In the genomic region with DNA sequence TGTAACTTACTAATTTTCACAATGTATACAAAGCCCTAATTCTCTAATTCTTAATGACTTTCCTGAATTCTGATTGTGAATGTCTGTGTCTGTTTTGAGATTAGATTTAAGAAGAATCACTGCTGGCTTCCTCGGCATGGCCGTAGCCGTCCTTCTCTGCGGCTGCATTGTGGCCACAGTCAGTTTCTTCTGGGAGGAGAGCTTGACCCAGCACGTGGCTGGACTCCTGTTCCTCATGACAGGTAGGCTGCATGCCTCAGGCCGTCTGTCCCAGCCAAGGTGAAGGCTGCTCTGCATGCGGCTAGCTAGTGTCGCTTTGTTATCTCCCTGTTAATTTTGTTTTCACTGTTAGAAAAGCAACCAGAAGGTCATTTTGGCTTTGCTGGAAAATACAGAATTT, we compare ENCODE assay signal across 29 cellular contexts. TPM values are rescaled to one million over a fixed set of nuclear protein-coding genes. Genes with fewer than 3 reads are reported as not detected.
"Had no signal": no experiment of that assay in that cellular context is flagged by ENCODE, and none has a peak within 500 bp of the region (broad histone marks: within the 10 kb centered on the region; RNA-seq: fewer than 3 reads in every experiment).

No MANE protein-coding gene starts in this region.

- H3K27ac ChIP-seq: colonic mucosa, coronary artery, epithelial cell of prostate, esophagus muscularis mucosa, esophagus squamous epithelium, foreskin keratinocyte, gastrocnemius medialis, gastroesophageal sphincter, heart left ventricle, heart right ventricle had no signal

- FAIRE-seq: colon, endometrium, endothelial cell of umbilical vein, frontal cortex had no signal

- H3K9me3 ChIP-seq: colonic mucosa had no signal

- ATAC-seq: effector memory CD8-positive, alpha-beta T cell; esophagus mucosa; foreskin keratinocyte; gastrocnemius medialis; gastroesophageal sphincter; heart left ventricle; heart right ventricle had no signal

- H3K4me3 ChIP-seq: colonic mucosa, coronary artery, dorsolateral prefrontal cortex, esophagus muscularis mucosa, esophagus squamous epithelium, gastrocnemius medialis, gastroesophageal sphincter, heart left ventricle, heart right ventricle had no signal

- H3K27me3 ChIP-seq: colonic mucosa, esophagus muscularis mucosa, esophagus squamous epithelium, gastrocnemius medialis, gastroesophageal sphincter, heart left ventricle, heart right ventricle had no signal

- H3K4me1 ChIP-seq: colonic mucosa, esophagus muscularis mucosa, esophagus squamous epithelium, foreskin keratinocyte, gastrocnemius medialis, gastroesophageal sphincter, heart left ventricle, heart right ventricle had no signal

- DNase-seq: colonic mucosa; cortex of kidney; dermis blood vessel endothelial cell; dorsolateral prefrontal cortex; effector CD4-positive, alpha-beta T cell; effector CD8-positive, alpha-beta T cell; effector memory CD4-positive, alpha-beta T cell; effector memory CD8-positive, alpha-beta T cell; endodermal cell; erythroblast; esophagus squamous epithelium; foreskin fibroblast; foreskin keratinocyte; foreskin melanocyte; gastrocnemius medialis; glutamatergic neuron; head of caudate nucleus; heart right ventricle had no signal

- H3K36me3 ChIP-seq: colonic mucosa, esophagus squamous epithelium, gastrocnemius medialis, gastroesophageal sphincter had no signal

RNA-seq across cellular contexts. Expression of a gene that starts 41.2 kb away (rescaled TPM):
- total RNA-seq: dermis blood vessel endothelial cell, dermis microvascular lymphatic vessel endothelial cell, foreskin keratinocyte had no signal
